26 cellular contexts compared by ENCODE assay signal in the genomic region with DNA sequence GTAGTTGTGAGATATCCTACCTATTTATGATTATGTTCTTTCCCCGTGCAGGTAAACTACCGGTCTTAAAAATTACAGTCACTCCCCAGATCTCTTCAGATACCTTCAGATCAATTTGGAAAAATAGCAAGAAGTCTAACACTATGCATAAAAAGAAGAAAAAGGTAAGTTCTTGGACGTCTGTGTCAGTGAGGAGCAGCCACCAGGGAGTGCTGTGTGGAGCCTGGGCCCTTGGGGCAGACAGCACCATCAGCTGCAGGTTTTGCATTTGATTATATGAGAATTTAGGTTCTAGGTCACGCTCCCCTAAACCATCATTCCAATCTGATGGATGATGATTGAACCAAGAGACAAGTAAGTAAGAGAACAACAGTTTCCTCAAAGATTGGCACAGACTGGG. TPM values are rescaled to one million over a fixed set of nuclear protein-coding genes. Genes with fewer than 3 reads are reported as not detected.
DNase-seq lines count a peak whose midpoint lies in the region; ATAC-seq and TF ChIP-seq lines count a peak whose summit lies in the region.
"Had no signal": no experiment of that assay in that cellular context is flagged by ENCODE, and none has a peak within 500 bp of the region (broad histone marks: within the 10 kb centered on the region; RNA-seq: fewer than 3 reads in every experiment).

No MANE protein-coding gene starts in this region.

- dilution Hi-C loops in IMR-90 (cut with HindIII; ENCODE audit: low sequenced_read_pairs, unreplicated experiment) = no loop called here

- H3K36me3 Mint-ChIP-seq in WTC11 = no peaks in the 10 kb centered on the region

- H3K79me1 ChIP-seq in IMR-90 (ENCODE audit: low read depth in 1 of 2, low read length in 2 of 2) = no peaks in the 10 kb centered on the region

- no peak overlapping the region for H3K4me3 Mint-ChIP-seq in WTC11
- H3K4me3 Mint-ChIP-seq: nephron progenitor cell; stimulated activated naive CD8-positive, alpha-beta T cell treated with anti-CD3 and anti-CD28 coated beads, Interleukin-15, Interleukin-2, amounts not matched to agents 100 ng/mL and 50 ng/mL, for 24 hours had no signal

- H3K27me3 Mint-ChIP-seq in WTC11 (ENCODE audit: low read depth) = no peaks in the 10 kb centered on the region; the same call in 1 of the 2 replicates
- H3K27me3 Mint-ChIP-seq: stimulated activated naive CD8-positive, alpha-beta T cell treated with anti-CD3 and anti-CD28 coated beads, Interleukin-15, Interleukin-2, amounts not matched to agents 100 ng/mL and 50 ng/mL, for 24 hours had no signal

- no peak overlapping the region for H2BK20ac ChIP-seq in IMR-90 (ENCODE audit: low read depth, low read length)

- H3K4ac ChIP-seq in IMR-90 (ENCODE audit: low read depth, low read length) = no peak overlapping the region

- in situ Hi-C loops in IMR-90 (cut with MboI; ENCODE audit: low sequenced_read_pairs) = no loop called here

- DNase-seq in IMR-90 (no peak), WTC11 (ENCODE audit: low spot score) (peak; percentile 18), left colon (no peak), amygdala (lab: John Stamatoyannopoulos, UW) (no peak), body of pancreas (no peak), left ventricle myocardium superior (no peak)
- DNase-seq: activated CD4-positive, alpha-beta T cell treated with anti-CD3 and anti-CD28 coated beads, Interleukin-2, amount 50 U/mL, for 4 hours; activated naive CD4-positive, alpha-beta T cell treated with anti-CD3 and anti-CD28 coated beads, Interleukin-2, amount 50 U/mL, for 16 hours; activated T-cell treated with anti-CD3 and anti-CD28 coated beads, Interleukin-2, amount 50 U/mL, for 1 hour; AML-193; colonic mucosa; COR-L47; KG1; NCI-H1092 treated with DMSO at 0.1 percent for 48 hours; NCI-H2029 treated with DMSO at 0.1 percent for 48 hours; NCI-H446; nephron progenitor cell; stimulated activated CD4-positive, alpha-beta T cell treated with anti-CD3 and anti-CD28 coated beads, Interleukin-2, amount 100 ng/mL, for 48 hours; transverse colon had no signal

- H3K9me2 ChIP-seq in DOHH2 (replicated peaks; ENCODE audit: control insufficient read depth, low read length) = no peaks in the 10 kb centered on the region

- H2AK5ac ChIP-seq in IMR-90 (ENCODE audit: low read depth, low read length) = no peak overlapping the region

- H3K56ac ChIP-seq in IMR-90 (ENCODE audit: extremely low read depth, insufficient read depth, low read length) = no peak overlapping the region

- no peaks in the 10 kb centered on the region for H3K4me1 ChIP-seq in DOHH2 (ENCODE audit: control insufficient read depth, low read length)
- H3K4me1 ChIP-seq in IMR-90 (ENCODE audit: control insufficient read depth, insufficient read depth, low read length) = peaks cover 2% of the 10 kb centered on the region; the same call in 1 of the 2 replicates
- H3K4me1 ChIP-seq in body of pancreas = no peaks in the 10 kb centered on the region
- H3K4me1 ChIP-seq: colonic mucosa, gastroesophageal sphincter, prostate gland, transverse colon had no signal

- H3K79me2 ChIP-seq in DOHH2 (ENCODE audit: control insufficient read depth, low read length) = no peaks in the 10 kb centered on the region

- POLR2A ChIA-PET in IMR-90 (lab: Charles Lee; ENCODE audit: unreplicated experiment) = no interaction called here
- POLR2A ChIA-PET in WTC11 (lab: Charles Lee) = no interaction called here

- no peaks in the 10 kb centered on the region for H3K9me1 ChIP-seq in IMR-90 (ENCODE audit: insufficient read depth, low read length)

- TF ChIP-seq CTCF in DOHH2 (IDR thresholded peaks at IDR 0.05; ENCODE audit: low read depth, low read length, poor library complexity, severe bottlenecking) = peak; percentile 37
- no peak for TF ChIP-seq CTCF in IMR-90 (conservative IDR thresholded peaks at IDR 0.05; ENCODE audit: low read depth, low read length)
- TF ChIP-seq CTCF in WTC11 (IDR thresholded peaks at IDR 0.05) = no peak
- no peak for TF ChIP-seq CTCF in body of pancreas (IDR thresholded peaks at IDR 0.05)

- no peak overlapping the region for H3K18ac ChIP-seq in IMR-90 (ENCODE audit: low read depth, low read length)

- CTCF ChIA-PET in IMR-90 (lab: Yijun Ruan, JAX) = no interaction called here
- CTCF ChIA-PET in WTC11 (lab: Charles Lee) = interaction anchor here (0.5 to 1.4 kb wide), 2 partner anchors 9 to 184 kb away, joined by 3 to 5 read pairs; no protein-coding TSS in a partner anchor

- no peak overlapping the region for H3K14ac ChIP-seq in IMR-90 (replicated peaks; ENCODE audit: low read depth, low read length)

- H4K20me1 ChIP-seq in DOHH2 (ENCODE audit: control insufficient read depth, insufficient read depth, low read depth, low read length) (no peaks in the 10 kb centered on the region), IMR-90 (ENCODE audit: insufficient read depth, low read length) (no peaks in the 10 kb centered on the region)

- H3K27ac Mint-ChIP-seq in WTC11 = no peak overlapping the region
- H3K27ac Mint-ChIP-seq: nephron progenitor cell; stimulated activated naive CD8-positive, alpha-beta T cell treated with anti-CD3 and anti-CD28 coated beads, Interleukin-15, Interleukin-2, amounts not matched to agents 100 ng/mL and 50 ng/mL, for 24 hours had no signal

- no CpG with 5 or more reads among the region's 4 CpGs for WGBS in IMR-90 (ENCODE audit: extremely low coverage in 2 of 2, insufficient read length in 1 of 2), 2 experiments
- WGBS in body of pancreas, 2 donors = 74 to 78% methylated on average over 4 of the region's 4 CpGs

- H3K36me3 ChIP-seq in DOHH2 (ENCODE audit: control insufficient read depth, low read length) = no peaks in the 10 kb centered on the region
- no peaks in the 10 kb centered on the region for H3K36me3 ChIP-seq in IMR-90 (ENCODE audit: control insufficient read depth, insufficient read depth, low read length)
- no peaks in the 10 kb centered on the region for H3K36me3 ChIP-seq in body of pancreas (replicated peaks in 1 of 2; ENCODE audit: insufficient read depth in 1 of 2, low read depth in 2 of 2)
- H3K36me3 ChIP-seq: colonic mucosa, gastroesophageal sphincter, prostate gland, transverse colon had no signal

- H3K9me3 ChIP-seq in DOHH2 (ENCODE audit: control insufficient read depth, insufficient read depth, low read length) (no peaks in the 10 kb centered on the region), IMR-90 (ENCODE audit: control insufficient read depth, insufficient read depth, low read length) (no peaks in the 10 kb centered on the region), body of pancreas (no peaks in the 10 kb centered on the region)
- H3K9me3 ChIP-seq: colonic mucosa, gastroesophageal sphincter, prostate gland, transverse colon had no signal

- H2BK120ac ChIP-seq in IMR-90 (ENCODE audit: low read depth, low read length) = no peak overlapping the region

- peak overlapping the region; percentile 68 for H2AFZ ChIP-seq in IMR-90 (replicated peaks; ENCODE audit: low read length, poor library complexity)

- H3F3A ChIP-seq in DOHH2 (ENCODE audit: control insufficient read depth, insufficient read depth) = no peaks in the 10 kb centered on the region

- H4K5ac ChIP-seq in IMR-90 (ENCODE audit: low read depth, low read length) = no peak overlapping the region

- no peak overlapping the region for H2AK9ac ChIP-seq in IMR-90 (replicated peaks; ENCODE audit: low read depth, low read length, poor library complexity)

- H3K23ac ChIP-seq in IMR-90 (ENCODE audit: low read depth, low read length) = no peak overlapping the region

- 0 out of 2 replicates have a peak, but pooled peaks cover 7% of the 10 kb centered on the region for H3K4me1 Mint-ChIP-seq in WTC11

- TF ChIP-seq RAD21 in IMR-90 (IDR thresholded peaks at IDR 0.05; ENCODE audit: low read length) = no peak

- H3K27me3 ChIP-seq in DOHH2 (ENCODE audit: control insufficient read depth, low read length) = no peaks in the 10 kb centered on the region
- H3K27me3 ChIP-seq in IMR-90 (ENCODE audit: control insufficient read depth, insufficient read depth, low read length) = no peaks in the 10 kb centered on the region
- no peaks in the 10 kb centered on the region for H3K27me3 ChIP-seq in body of pancreas
- H3K27me3 ChIP-seq: colonic mucosa, gastroesophageal sphincter, transverse colon had no signal

- H3K9ac ChIP-seq in IMR-90 (ENCODE audit: low read depth, low read length) = no peak overlapping the region

- H3K4me3 ChIP-seq in DOHH2 (ENCODE audit: low read length) = no peak overlapping the region
- no peak overlapping the region for H3K4me3 ChIP-seq in IMR-90 (ENCODE audit: insufficient read depth, low read depth, low read length)
- no peak overlapping the region for H3K4me3 ChIP-seq in body of pancreas
- H3K4me3 ChIP-seq: colonic mucosa, gastroesophageal sphincter, prostate gland, skin epidermis, transverse colon had no signal

- H3K4me2 ChIP-seq in DOHH2 (ENCODE audit: low read length) (no peak overlapping the region), IMR-90 (ENCODE audit: low read depth, low read length) (no peak overlapping the region)

- no peak for TF ChIP-seq POLR2A in IMR-90 (IDR thresholded peaks at IDR 0.05; ENCODE audit: low read depth, low read length)
- TF ChIP-seq POLR2A in body of pancreas (IDR thresholded peaks at IDR 0.05) = no peak

- ATAC-seq in IMR-90 (ENCODE audit: low read depth) (no peak), WTC11 (peak; percentile 67), left colon (peak; percentile 28), HG02623 (IDR thresholded peaks at IDR 0.05; ENCODE audit: unreplicated experiment) (no peak), body of pancreas (no peak), left ventricle myocardium superior (no peak)
- ATAC-seq: gastroesophageal sphincter had no signal

- no peak overlapping the region for H2BK5ac ChIP-seq in IMR-90 (ENCODE audit: low read depth, low read length, poor library complexity, severe bottlenecking)

- no TSS peak for BruUV-seq in IMR-90 (replicated peaks; lab: Mats Ljungman, UMichigan)

- no peak overlapping the region for H4K91ac ChIP-seq in IMR-90 (ENCODE audit: insufficient read depth, low read depth, low read length)

- no peak overlapping the region for H4K8ac ChIP-seq in IMR-90 (ENCODE audit: low read depth in 2 of 2, low read length in 2 of 2)

- no peak overlapping the region for H3K27ac ChIP-seq in DOHH2 (ENCODE audit: low read depth, low read length)
- H3K27ac ChIP-seq in IMR-90 (ENCODE audit: insufficient read depth, low read length) = no peak overlapping the region
- no peak overlapping the region for H3K27ac ChIP-seq in body of pancreas
- H3K27ac ChIP-seq: colonic mucosa, gastroesophageal sphincter, prostate gland, skin epidermis, transverse colon had no signal

- no peak overlapping the region for H2BK15ac ChIP-seq in IMR-90 (ENCODE audit: low read depth, low read length)

- intact Hi-C loops in IMR-90 (cut with micrococcal nuclease) = no loop called here
- intact Hi-C loops in left colon (cut with DNase I, micrococcal nuclease) = no loop called here
- intact Hi-C loops in body of pancreas (cut with DNase I) = no loop called here
- intact Hi-C loops in left ventricle myocardium superior (cut with micrococcal nuclease) = no loop called here

- no peaks in the 10 kb centered on the region for H3K9me3 Mint-ChIP-seq in WTC11
- H3K9me3 Mint-ChIP-seq: nephron progenitor cell; stimulated activated naive CD8-positive, alpha-beta T cell treated with anti-CD3 and anti-CD28 coated beads, Interleukin-15, Interleukin-2, amounts not matched to agents 100 ng/mL and 50 ng/mL, for 24 hours had no signal

RNA-seq across cellular contexts. Expression of a gene that starts 8.9 kb away (rescaled TPM):
- total RNA-seq in IMR-90 (2012; rRNA removed) (111 and 149 TPM in 2 replicates), WTC11 (2021) (129 to 136 TPM (median 133 TPM) in 3 replicates), left colon (100 to 1,000 TPM; 114 to 125 TPM), body of pancreas (10 to 100 TPM; 12.5 to 61.2 TPM), left ventricle myocardium superior (85.0 TPM)
- polyA plus RNA-seq in IMR-90 (2012; rRNA removed) = 70.5 and 98.7 TPM in 2 replicates
- 119 and 155 TPM in 2 replicates for polyA plus RNA-seq in IMR-90 (2012; cell fraction: cytosol; rRNA removed)
- polyA plus RNA-seq in IMR-90 (2012; cell fraction: nucleus; rRNA removed; ENCODE audit: low replicate concordance) = 33.0 and 66.1 TPM in 2 replicates

RNA-seq across cellular contexts. Expression of a gene that starts 34.0 kb away (rescaled TPM):
- total RNA-seq in IMR-90 (2012; rRNA removed) (not detected in 2 replicates), WTC11 (2021) (not detected in 3 replicates), left colon (not detected), body of pancreas (not detected), left ventricle myocardium superior (not detected)
- polyA plus RNA-seq in IMR-90 (2012; rRNA removed) = not detected in 2 replicates
- polyA plus RNA-seq in IMR-90 (2012; cell fraction: cytosol; rRNA removed) = not detected in 2 replicates
- 0.01 TPM in 1 of 2 replicates, not detected in the other for polyA plus RNA-seq in IMR-90 (2012; cell fraction: nucleus; rRNA removed; ENCODE audit: low replicate concordance)
- total RNA-seq: astrocyte, colonic mucosa, gastroesophageal sphincter had no signal

Comparison
In these comparisons a context has a peak if more than half of its experiments do, and no peak if none do; other contexts are left out.
1. ATAC-seq: peak in WTC11 (single experiment) and left colon (single experiment); none in IMR-90 (single experiment), HG02623 (single experiment), body of pancreas (single experiment) and left ventricle myocardium superior (single experiment).